ENCODE assay signal across 18 cellular contexts in genomic region chr3:48477959-48478480, GRCh38. TPM values are rescaled to one million over a fixed set of nuclear protein-coding genes. Genes with fewer than 3 reads are reported as not detected.
DNase-seq lines count a peak whose midpoint lies in the region; ATAC-seq and TF ChIP-seq lines count a peak whose summit lies in the region.
"Had no signal": no experiment of that assay in that cellular context is flagged by ENCODE, and none has a peak within 500 bp of the region (broad histone marks: within the 10 kb centered on the region; RNA-seq: fewer than 3 reads in every experiment).

No MANE protein-coding gene starts in this region.

- H3K56ac ChIP-seq in IMR-90 (ENCODE audit: extremely low read depth, insufficient read depth, low read length), result no peak overlapping the region

- peak overlapping the region; percentile 42 for H2AK9ac ChIP-seq in IMR-90 (replicated peaks; ENCODE audit: low read depth, low read length, poor library complexity)

- H3K9ac ChIP-seq in IMR-90 (ENCODE audit: low read depth, low read length) (no peak overlapping the region), Karpas-422 (ENCODE audit: low read length) (no peak overlapping the region)

- H2BK15ac ChIP-seq in IMR-90 (ENCODE audit: low read depth, low read length), result no peak overlapping the region

- H3K4me3 Mint-ChIP-seq in activated T-cell treated with anti-CD3 and anti-CD28 coated beads, Interleukin-2, amount 50 U/mL, for 4 hours, result peak overlapping the region; percentile 71
- H3K4me3 Mint-ChIP-seq in central memory CD8-positive, alpha-beta T cell, result peak overlapping the region; percentile 80
- peak overlapping the region; percentile 77 for H3K4me3 Mint-ChIP-seq in stimulated activated effector memory CD8-positive, alpha-beta T cell treated with anti-CD3 and anti-CD28 coated beads, Interleukin-12 subunit alpha, Interleukin-12 subunit beta, amount 100 ng/mL, for 72 hours

- H3K9me3 ChIP-seq in IMR-90 (ENCODE audit: control insufficient read depth, insufficient read depth, low read length) (no peaks in the 10 kb centered on the region), Karpas-422 (ENCODE audit: low read length) (no peaks in the 10 kb centered on the region), HAP-1 (no peaks in the 10 kb centered on the region)
- H3K9me3 ChIP-seq: esophagus muscularis mucosa, lower lobe of right lung, neutrophil, thoracic aorta had no signal

- no peak overlapping the region for H4K91ac ChIP-seq in IMR-90 (ENCODE audit: insufficient read depth, low read depth, low read length)

- TF ChIP-seq POLR2A in IMR-90 (IDR thresholded peaks at IDR 0.05; ENCODE audit: low read depth, low read length), result no peak

- intact Hi-C loops in IMR-90 (cut with micrococcal nuclease), result no loop called here

- H2BK120ac ChIP-seq in IMR-90 (ENCODE audit: low read depth, low read length), result no peak overlapping the region

- CTCF ChIA-PET in IMR-90 (lab: Yijun Ruan, JAX), result no interaction called here

- no peaks in the 10 kb centered on the region for H3K9me3 Mint-ChIP-seq in activated T-cell treated with anti-CD3 and anti-CD28 coated beads, Interleukin-2, amount 50 U/mL, for 4 hours
- no peaks in the 10 kb centered on the region for H3K9me3 Mint-ChIP-seq in central memory CD8-positive, alpha-beta T cell
- no peaks in the 10 kb centered on the region for H3K9me3 Mint-ChIP-seq in stimulated activated effector memory CD8-positive, alpha-beta T cell treated with anti-CD3 and anti-CD28 coated beads, Interleukin-12 subunit alpha, Interleukin-12 subunit beta, amount 100 ng/mL, for 72 hours

- no peak overlapping the region for H3K4me3 ChIP-seq in IMR-90 (ENCODE audit: insufficient read depth, low read depth, low read length)
- H3K4me3 ChIP-seq in Karpas-422 (ENCODE audit: low read length), result no peak overlapping the region
- no peak overlapping the region for H3K4me3 ChIP-seq in HAP-1
- H3K4me3 ChIP-seq: esophagus muscularis mucosa, lower lobe of right lung, thoracic aorta had no signal

- BruUV-seq in IMR-90 (replicated peaks; lab: Mats Ljungman, UMichigan), result no TSS peak

- H3K4me1 Mint-ChIP-seq in activated T-cell treated with anti-CD3 and anti-CD28 coated beads, Interleukin-2, amount 50 U/mL, for 4 hours (ENCODE audit: low read depth), result peaks cover 58% of the 10 kb centered on the region
- H3K4me1 Mint-ChIP-seq in central memory CD8-positive, alpha-beta T cell, result peaks cover 47% of the 10 kb centered on the region
- H3K4me1 Mint-ChIP-seq in stimulated activated effector memory CD8-positive, alpha-beta T cell treated with anti-CD3 and anti-CD28 coated beads, Interleukin-12 subunit alpha, Interleukin-12 subunit beta, amount 100 ng/mL, for 72 hours, result peaks cover 46% of the 10 kb centered on the region

- H4K20me1 ChIP-seq in IMR-90 (ENCODE audit: insufficient read depth, low read length) (no peaks in the 10 kb centered on the region; the same call in 1 of the 2 replicates), Karpas-422 (ENCODE audit: insufficient read depth, low read depth, low read length) (no peaks in the 10 kb centered on the region)

- ATAC-seq in activated T-cell treated with anti-CD3 and anti-CD28 coated beads, Interleukin-2, amount 50 U/mL, for 4 hours, result no peak
- no peak for ATAC-seq in IMR-90 (ENCODE audit: low read depth)
- ATAC-seq in central memory CD8-positive, alpha-beta T cell (replicated peaks; ENCODE audit: extremely low read depth, poor library complexity, severe bottlenecking), result no peak
- ATAC-seq in stimulated activated effector memory CD8-positive, alpha-beta T cell treated with anti-CD3 and anti-CD28 coated beads, Interleukin-12 subunit alpha, Interleukin-12 subunit beta, amount 100 ng/mL, for 72 hours, result peak; percentile 1
- ATAC-seq in GM18861 (IDR thresholded peaks at IDR 0.05; ENCODE audit: unreplicated experiment), result no peak
- ATAC-seq: Panc1 had no signal

- H3K23ac ChIP-seq in IMR-90 (ENCODE audit: low read depth, low read length), result no peak overlapping the region

- H3K36me3 ChIP-seq in IMR-90 (ENCODE audit: control insufficient read depth, insufficient read depth, low read length) (peaks cover 8% of the 10 kb centered on the region; the same call in 1 of the 2 replicates), Karpas-422 (ENCODE audit: insufficient read depth, low read length) (no peaks in the 10 kb centered on the region), HAP-1 (replicated peaks) (no peaks in the 10 kb centered on the region)

- no peak for TF ChIP-seq CTCF in IMR-90 (conservative IDR thresholded peaks at IDR 0.05; ENCODE audit: low read depth, low read length)

- H3K27ac ChIP-seq in IMR-90 (ENCODE audit: insufficient read depth, low read length) (no peak overlapping the region), Karpas-422 (ENCODE audit: low read length) (no peak overlapping the region)
- H3K27ac ChIP-seq: neutrophil, thoracic aorta had no signal

- DNase-seq in activated T-cell treated with anti-CD3 and anti-CD28 coated beads, Interleukin-2, amount 50 U/mL, for 4 hours, result no peak
- DNase-seq in activated T-cell treated with anti-CD3 and anti-CD28 coated beads, Interleukin-2, amount 50 U/mL, for 1 hour, result no peak
- DNase-seq in IMR-90 (no peak), Karpas-422 (no peak), HAP-1 (ENCODE audit: low spot score in 2 of 2) (no peak)
- DNase-seq in central memory CD8-positive, alpha-beta T cell (ENCODE audit: low spot score in 2 of 2), result no peak
- peak in 1 of 2 donors; percentile 73 for DNase-seq in stimulated activated effector memory CD8-positive, alpha-beta T cell treated with anti-CD3 and anti-CD28 coated beads, Interleukin-12 subunit alpha, Interleukin-12 subunit beta, amount 100 ng/mL, for 72 hours (ENCODE audit: low spot score in 2 of 2)
- DNase-seq: amygdala, DMS153, hippocampal formation, KBM-7, lower lobe of right lung, NCI-H146 had no signal

- peaks cover 1% of the 10 kb centered on the region for H3K36me3 Mint-ChIP-seq in activated T-cell treated with anti-CD3 and anti-CD28 coated beads, Interleukin-2, amount 50 U/mL, for 4 hours (ENCODE audit: insufficient read depth)
- H3K36me3 Mint-ChIP-seq in central memory CD8-positive, alpha-beta T cell (ENCODE audit: insufficient read depth), result peaks cover 20% of the 10 kb centered on the region
- H3K36me3 Mint-ChIP-seq in stimulated activated effector memory CD8-positive, alpha-beta T cell treated with anti-CD3 and anti-CD28 coated beads, Interleukin-12 subunit alpha, Interleukin-12 subunit beta, amount 100 ng/mL, for 72 hours, result peaks cover 28% of the 10 kb centered on the region

- no peaks in the 10 kb centered on the region for H3K79me2 ChIP-seq in Karpas-422 (ENCODE audit: low read length)

- H3K27me3 Mint-ChIP-seq in activated T-cell treated with anti-CD3 and anti-CD28 coated beads, Interleukin-2, amount 50 U/mL, for 4 hours (ENCODE audit: low read depth), result no peaks in the 10 kb centered on the region
- H3K27me3 Mint-ChIP-seq in central memory CD8-positive, alpha-beta T cell, result no peaks in the 10 kb centered on the region

- no peak overlapping the region for H4K5ac ChIP-seq in IMR-90 (ENCODE audit: low read depth, low read length)

- TF ChIP-seq RAD21 in IMR-90 (IDR thresholded peaks at IDR 0.05; ENCODE audit: low read length), result no peak

- no peak overlapping the region for H2BK20ac ChIP-seq in IMR-90 (ENCODE audit: low read depth, low read length)

- H2AFZ ChIP-seq in IMR-90 (replicated peaks; ENCODE audit: low read length, poor library complexity) (no peak overlapping the region), Karpas-422 (ENCODE audit: low read length) (no peak overlapping the region)

- H4K8ac ChIP-seq in IMR-90 (ENCODE audit: low read depth in 2 of 2, low read length in 2 of 2), result no peak overlapping the region

- peaks cover 0 to 8% of the 10 kb centered on the region in 2 experiments; a peak in 2 of 4 replicates for H3K79me1 ChIP-seq in IMR-90 (ENCODE audit: low read depth in 1 of 2, low read length in 2 of 2)

- no peak overlapping the region for H3K18ac ChIP-seq in IMR-90 (ENCODE audit: low read depth, low read length)

- H3K27ac Mint-ChIP-seq in central memory CD8-positive, alpha-beta T cell (ENCODE audit: low read depth), result peak overlapping the region; percentile 89
- H3K27ac Mint-ChIP-seq in stimulated activated effector memory CD8-positive, alpha-beta T cell treated with anti-CD3 and anti-CD28 coated beads, Interleukin-12 subunit alpha, Interleukin-12 subunit beta, amount 100 ng/mL, for 72 hours, result peak overlapping the region; percentile 97

- no peaks in the 10 kb centered on the region for H3K9me2 ChIP-seq in Karpas-422 (replicated peaks; ENCODE audit: insufficient read depth, low read length)

- WGBS in IMR-90 (ENCODE audit: extremely low coverage in 2 of 2, insufficient read length in 1 of 2), 2 experiments, result no CpG with 5 or more reads among the region's 8 CpGs

- H3K14ac ChIP-seq in IMR-90 (replicated peaks; ENCODE audit: low read depth, low read length), result no peak overlapping the region

- H2BK5ac ChIP-seq in IMR-90 (ENCODE audit: low read depth, low read length, poor library complexity, severe bottlenecking), result no peak overlapping the region

- in situ Hi-C loops in IMR-90 (cut with MboI; ENCODE audit: low sequenced_read_pairs) (no loop called here), HAP-1 (cut with MboI; ENCODE audit: low sequenced_read_pairs) (no loop called here)

- POLR2A ChIA-PET in IMR-90 (lab: Charles Lee; ENCODE audit: unreplicated experiment), result no interaction called here

- H3K27me3 ChIP-seq in IMR-90 (ENCODE audit: control insufficient read depth, insufficient read depth, low read length), result no peaks in the 10 kb centered on the region
- no peaks in the 10 kb centered on the region for H3K27me3 ChIP-seq in Karpas-422 (ENCODE audit: low read length)
- no peaks in the 10 kb centered on the region for H3K27me3 ChIP-seq in HAP-1 (ENCODE audit: low read depth)
- H3K27me3 ChIP-seq: esophagus muscularis mucosa, neutrophil had no signal

- peaks cover 8% of the 10 kb centered on the region; the same call in 1 of the 2 replicates for H3K9me1 ChIP-seq in IMR-90 (ENCODE audit: insufficient read depth, low read length)

- H3K4me2 ChIP-seq in IMR-90 (ENCODE audit: low read depth, low read length) (no peak overlapping the region), Karpas-422 (ENCODE audit: low read depth, low read length, poor library complexity, severe bottlenecking) (no peak overlapping the region)

- no peak overlapping the region for H3K4ac ChIP-seq in IMR-90 (ENCODE audit: low read depth, low read length)

- H3K4me1 ChIP-seq in IMR-90 (ENCODE audit: control insufficient read depth, insufficient read depth, low read length) (peaks cover 4% of the 10 kb centered on the region), Karpas-422 (ENCODE audit: low read length) (peaks cover 12% of the 10 kb centered on the region), HAP-1 (peaks cover 10% of the 10 kb centered on the region)

- dilution Hi-C loops in IMR-90 (cut with HindIII; ENCODE audit: low sequenced_read_pairs, unreplicated experiment), result no loop called here

- no peak overlapping the region for H2AK5ac ChIP-seq in IMR-90 (ENCODE audit: low read depth, low read length)

RNA-seq across cellular contexts. Expression of gene SHISA5, which starts 26.0 kb away (rescaled TPM):
- 10 to 100 TPM; 59.9 to 88.8 (median 62.7) TPM for total RNA-seq in activated T-cell treated with anti-CD3 and anti-CD28 coated beads, Interleukin-2, amount 50 U/mL, for 4 hours
- 82.3 and 88.6 TPM in 2 replicates for total RNA-seq in IMR-90 (2012; rRNA removed)
- polyA plus RNA-seq in IMR-90 (2012; rRNA removed), result 162 and 181 TPM in 2 replicates
- polyA plus RNA-seq in IMR-90 (2012; cell fraction: cytosol; rRNA removed), result 139 and 294 TPM in 2 replicates
- 81.3 and 139 TPM in 2 replicates for polyA plus RNA-seq in IMR-90 (2012; cell fraction: nucleus; rRNA removed; ENCODE audit: low replicate concordance)
- total RNA-seq in Karpas-422 (2014; rRNA removed; shearing (Covaris generic); ENCODE audit: low replicate concordance), result 141 and 149 TPM in 2 replicates

RNA-seq across cellular contexts. Expression of gene ATRIP, which starts 31.5 kb away (rescaled TPM):
- total RNA-seq in activated T-cell treated with anti-CD3 and anti-CD28 coated beads, Interleukin-2, amount 50 U/mL, for 4 hours, result 10 to 100 TPM; 17.3 to 17.6 (median 17.5) TPM
- total RNA-seq in IMR-90 (2012; rRNA removed), result 7.2 and 10.8 TPM in 2 replicates
- 6.8 and 7.2 TPM in 2 replicates for polyA plus RNA-seq in IMR-90 (2012; rRNA removed)
- 3.8 and 4.0 TPM in 2 replicates for polyA plus RNA-seq in IMR-90 (2012; cell fraction: cytosol; rRNA removed)
- polyA plus RNA-seq in IMR-90 (2012; cell fraction: nucleus; rRNA removed; ENCODE audit: low replicate concordance), result 8.2 and 14.4 TPM in 2 replicates
- 7.3 and 10.9 TPM in 2 replicates for total RNA-seq in Karpas-422 (2014; rRNA removed; shearing (Covaris generic); ENCODE audit: low replicate concordance)

RNA-seq across cellular contexts. Expression of gene TMA7, which starts 38.0 kb away (rescaled TPM):
- 100 to 1,000 TPM; 306 to 337 (median 326) TPM for total RNA-seq in activated T-cell treated with anti-CD3 and anti-CD28 coated beads, Interleukin-2, amount 50 U/mL, for 4 hours
- total RNA-seq in IMR-90 (2012; rRNA removed), result 81.9 and 131 TPM in 2 replicates
- polyA plus RNA-seq in IMR-90 (2012; rRNA removed), result 220 and 240 TPM in 2 replicates
- polyA plus RNA-seq in IMR-90 (2012; cell fraction: cytosol; rRNA removed), result 76.2 and 162 TPM in 2 replicates
- 19.3 and 97.5 TPM in 2 replicates for polyA plus RNA-seq in IMR-90 (2012; cell fraction: nucleus; rRNA removed; ENCODE audit: low replicate concordance)
- 300 and 483 TPM in 2 replicates for total RNA-seq in Karpas-422 (2014; rRNA removed; shearing (Covaris generic); ENCODE audit: low replicate concordance)

RNA-seq across cellular contexts. Expression of gene CCDC51, which starts 38.1 kb away (rescaled TPM):
- total RNA-seq in activated T-cell treated with anti-CD3 and anti-CD28 coated beads, Interleukin-2, amount 50 U/mL, for 4 hours, result 10 to 100 TPM; 21.7 to 29.4 (median 24.7) TPM
- total RNA-seq in IMR-90 (2012; rRNA removed), result 15.3 and 16.1 TPM in 2 replicates
- polyA plus RNA-seq in IMR-90 (2012; rRNA removed), result 11.0 TPM in 2 replicates
- 11.0 and 14.3 TPM in 2 replicates for polyA plus RNA-seq in IMR-90 (2012; cell fraction: cytosol; rRNA removed)
- 4.0 and 4.7 TPM in 2 replicates for polyA plus RNA-seq in IMR-90 (2012; cell fraction: nucleus; rRNA removed; ENCODE audit: low replicate concordance)
- total RNA-seq in Karpas-422 (2014; rRNA removed; shearing (Covaris generic); ENCODE audit: low replicate concordance), result 22.0 and 28.3 TPM in 2 replicates

RNA-seq across cellular contexts. Expression of gene PLXNB1, which starts 48.1 kb away (rescaled TPM):
- 1 to 10 TPM; 6.0 to 7.2 (median 6.8) TPM for total RNA-seq in activated T-cell treated with anti-CD3 and anti-CD28 coated beads, Interleukin-2, amount 50 U/mL, for 4 hours
- total RNA-seq in IMR-90 (2012; rRNA removed), result 5.2 and 9.2 TPM in 2 replicates
- polyA plus RNA-seq in IMR-90 (2012; rRNA removed), result 25.3 and 27.0 TPM in 2 replicates
- polyA plus RNA-seq in IMR-90 (2012; cell fraction: cytosol; rRNA removed), result 11.3 and 16.3 TPM in 2 replicates
- polyA plus RNA-seq in IMR-90 (2012; cell fraction: nucleus; rRNA removed; ENCODE audit: low replicate concordance), result 156 and 317 TPM in 2 replicates
- total RNA-seq in Karpas-422 (2014; rRNA removed; shearing (Covaris generic); ENCODE audit: low replicate concordance), result 34.0 and 48.3 TPM in 2 replicates
